In the genomic region with DNA sequence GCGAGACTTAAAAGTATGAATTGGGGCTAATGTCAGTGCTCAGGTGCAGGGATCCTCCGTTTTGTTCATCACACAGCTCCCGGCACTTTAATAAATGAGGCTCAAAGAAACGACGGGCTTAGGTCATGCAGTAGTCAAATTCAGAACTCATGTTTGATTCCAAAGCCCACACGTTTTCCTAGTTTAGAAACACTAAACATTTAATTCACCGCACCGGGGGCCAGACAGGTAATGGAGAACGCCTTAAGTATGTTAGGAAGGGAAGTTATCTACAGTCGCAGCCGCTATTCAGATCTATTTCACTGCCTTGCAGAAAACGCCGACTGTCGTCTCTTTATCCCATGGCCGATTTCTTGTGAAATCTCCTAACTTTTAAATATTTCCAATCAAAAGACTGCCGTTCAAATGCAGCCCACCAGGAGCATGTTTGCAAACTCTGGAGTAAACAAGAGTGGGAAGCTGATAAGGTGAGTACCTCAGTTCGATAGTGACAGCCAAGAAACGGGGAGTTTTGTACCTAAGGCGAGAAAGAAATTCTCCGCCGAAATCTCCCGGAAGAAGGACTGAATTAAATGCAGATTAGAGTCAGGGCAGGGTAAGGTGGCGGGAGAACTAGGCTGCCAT, we compare ENCODE assay signal across 2 cellular contexts.
TF ChIP-seq lines count a peak whose summit lies in the region.

No MANE protein-coding gene starts in this region.

TF ChIP-seq in HCT116, 20 proteins besides CTCF, POLR2A, EP300 and RAD21 (continued from another document):
- TF ChIP-seq, protein P1, sequence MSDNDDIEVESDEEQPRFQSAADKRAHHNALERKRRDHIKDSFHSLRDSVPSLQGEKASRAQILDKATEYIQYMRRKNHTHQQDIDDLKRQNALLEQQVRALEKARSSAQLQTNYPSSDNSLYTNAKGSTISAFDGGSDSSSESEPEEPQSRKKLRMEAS (IDR thresholded peaks at IDR 0.05): peak; percentile 9; the same call in 1 of the 2 replicates

TF ChIP-seq in GM12891, 5 proteins besides CTCF, POLR2A, EP300 and RAD21 (continued from another document):
- TF ChIP-seq POLR2AphosphoS5 (IDR thresholded peaks at IDR 0.05; ENCODE audit: low read depth, low read length): no peak
TF ChIP-seq in GM12891: peak in this region for 0.
